Comparison of ENCODE assay signal across 9 cellular contexts in genomic region chr15:63380828-63381282, GRCh38. TPM values are rescaled to one million over a fixed set of nuclear protein-coding genes. Genes with fewer than 3 reads are reported as not detected.
A peak's percentile ranks its signal among the peaks of the same experiment; 100 is the strongest.
DNase-seq lines count a peak whose midpoint lies in the region; ATAC-seq, FAIRE-seq and TF ChIP-seq lines count a peak whose summit lies in the region.
"Had no signal": no experiment of that assay in that cellular context is flagged by ENCODE, and none has a peak within 500 bp of the region (broad histone marks: within the 10 kb centered on the region; RNA-seq: fewer than 3 reads in every experiment).

No MANE protein-coding gene starts in this region.

- peaks cover 0 to 8% of the 10 kb centered on the region in 2 donors for H3K4me1 ChIP-seq in ascending aorta
- H3K4me1 ChIP-seq in kidney (ENCODE audit: control insufficient read depth in 1 of 2, insufficient read depth in 1 of 2, low read depth in 1 of 2, low read length in 2 of 2) = peaks cover 3 to 13% of the 10 kb centered on the region in 2 donors
- H3K4me1 ChIP-seq in stomach = peaks cover 9 to 27% (median 22%) of the 10 kb centered on the region in 4 donors

- H3K4me3 ChIP-seq in ascending aorta (peak overlapping the region; percentile 61 to 66), kidney (ENCODE audit: low read length in 2 of 2) (peak overlapping the region; percentile 83 to 85), stomach (peak overlapping the region; percentile 47 to 59 (median 52))

- H3K27ac ChIP-seq in ascending aorta = no peak overlapping the region
- H3K27ac ChIP-seq in kidney (ENCODE audit: low read depth in 2 of 2, low read length in 2 of 2) = peak overlapping the region; percentile 94
- H3K27ac ChIP-seq in stomach = no peak overlapping the region

- WGBS in stomach, 5 donors = 67 to 77% (median 71%) methylated on average over 13 of the region's 13 CpGs

- in situ Hi-C loops in GM13976 (cut with MboI; ENCODE audit: low sequenced_read_pairs, unreplicated experiment) = no loop called here

- TF ChIP-seq CTCF in ascending aorta (IDR thresholded peaks at IDR 0.05) = no peak
- TF ChIP-seq CTCF in kidney (IDR thresholded peaks at IDR 0.05; ENCODE audit: borderline replicate concordance, extremely low read depth, insufficient read depth) = no peak
- no peak for TF ChIP-seq CTCF in stomach (IDR thresholded peaks at IDR 0.05)
- no peak for TF ChIP-seq CTCF in GM13976 (IDR thresholded peaks at IDR 0.05; ENCODE audit: borderline replicate concordance, control extremely low read depth, extremely low read depth, insufficient read depth, missing control alignments)

- H3K36me3 ChIP-seq in ascending aorta (no peaks in the 10 kb centered on the region), kidney (ENCODE audit: control insufficient read depth in 1 of 2, insufficient read depth in 2 of 2, low read length in 2 of 2) (peaks cover 0 to 4% of the 10 kb centered on the region in 2 donors), stomach (no peaks in the 10 kb centered on the region)

- peak; percentile 45 for DNase-seq in NCI-H82 (lab: John Stamatoyannopoulos, UW)
- DNase-seq in NCI-H82 treated with DMSO at 0.1 percent for 48 hours (lab: John Stamatoyannopoulos, UW; ENCODE audit: unreplicated experiment) = no peak
- DNase-seq in ascending aorta (ENCODE audit: low spot score in 2 of 2) = no peak
- DNase-seq in kidney = no peak
- DNase-seq in stomach = no peak
- no peak for DNase-seq in GM13976 (ENCODE audit: low spot score)

- H3K9me3 ChIP-seq in ascending aorta = no peaks in the 10 kb centered on the region
- H3K9me3 ChIP-seq in kidney (ENCODE audit: control insufficient read depth in 1 of 2, low read length in 2 of 2) = no peaks in the 10 kb centered on the region
- no peaks in the 10 kb centered on the region for H3K9me3 ChIP-seq in stomach

- ATAC-seq in HG02973 (IDR thresholded peaks at IDR 0.05; ENCODE audit: unreplicated experiment) (no peak), HG02870 (IDR thresholded peaks at IDR 0.05; ENCODE audit: unreplicated experiment) (no peak)

- H3K9ac ChIP-seq in kidney (ENCODE audit: low read length in 2 of 2) = peak overlapping the region; percentile 50 to 97

- no peak for TF ChIP-seq EP300 in stomach (IDR thresholded peaks at IDR 0.05)

- no peak for TF ChIP-seq POLR2A in stomach (IDR thresholded peaks at IDR 0.05)

- FAIRE-seq in kidney (lab: Jason Lieb, UNC) = no peak

- H3K27me3 ChIP-seq in ascending aorta (no peaks in the 10 kb centered on the region), stomach (peaks cover 0 to 57% (median 22%) of the 10 kb centered on the region in 3 donors)

- intact Hi-C loops in ascending aorta (cut with DNase I) (no loop called here), kidney (cut with DNase I) (no loop called here), stomach (cut with DNase I; ENCODE audit: low total_unique reads) (no loop called here)

RNA-seq across cellular contexts. Expression of gene CA12, which starts 0.8 kb away (rescaled TPM):
- total RNA-seq in ascending aorta (10.7 TPM), kidney (237 TPM), stomach (10 to 100 TPM in 3 of 5 donors, 1 to 10 TPM in 2; 1.8 to 58.8 (median 12.5) TPM)
- polyA plus RNA-seq in kidney (ENCODE audit: insufficient read depth, low read depth, low replicate concordance) (242 TPM), stomach (10 to 100 TPM in 1 of 3 donors, 1 to 10 TPM in 1, under 1 TPM in 1; 0.46 to 22.8 (median 2.9) TPM)
- total RNA-seq: natural killer cell treated with Interleukin-12 subunit alpha and Interleukin-12 subunit beta and Interleukin-15 and Interleukin-18, amount 100 ng/mL, for 72 hours had no signal

Comparison
In these comparisons a context has a peak if more than half of its experiments do, and no peak if none do; other contexts are left out.
1. H3K27ac ChIP-seq: peak in kidney (2 of 2); none in ascending aorta (0 of 2) and stomach (0 of 5).
2. Peak in every context shown above with its lines, with median percentiles within 50 percentile points of each other: H3K4me3 ChIP-seq.